Comparison of ENCODE assay signal across 1 cellular context in genomic region chr12:71174146-71174545, GRCh38.
TF ChIP-seq lines count a peak whose summit lies in the region.

No MANE protein-coding gene starts in this region.

TF ChIP-seq in GM23338, 12 proteins besides CTCF, POLR2A, EP300 and RAD21 (continued from another document):
- TF ChIP-seq REST (IDR thresholded peaks at IDR 0.05; ENCODE audit: unreplicated experiment) (no peak), EZH2phosphoT487 (IDR thresholded peaks at IDR 0.05; ENCODE audit: unreplicated experiment) (no peak)
